Comparison of ENCODE assay signal across 16 cellular contexts in the genomic region with DNA sequence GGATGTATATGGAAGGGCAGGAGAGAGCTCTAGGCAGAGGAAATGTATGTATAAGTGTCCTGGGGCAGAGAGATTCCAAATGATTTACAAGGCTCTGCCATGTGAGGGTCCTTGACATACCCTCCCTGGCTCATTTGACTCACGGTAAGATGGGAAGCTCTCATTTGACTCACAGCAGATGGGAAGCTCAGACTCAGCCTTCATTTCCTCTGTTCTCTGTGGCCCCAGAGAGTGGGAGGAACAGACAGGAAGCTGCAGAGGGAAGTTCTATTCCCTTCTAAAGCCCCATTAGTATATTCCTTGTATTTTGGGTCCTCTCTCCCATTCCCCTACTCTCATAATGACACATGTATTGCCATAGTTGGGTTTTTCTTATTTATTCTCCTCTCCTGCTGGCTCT. TPM values are rescaled to one million over a fixed set of nuclear protein-coding genes. Genes with fewer than 3 reads are reported as not detected.
"Had no signal": no experiment of that assay in that cellular context is flagged by ENCODE, and none has a peak within 500 bp of the region (broad histone marks: within the 10 kb centered on the region; RNA-seq: fewer than 3 reads in every experiment).

No MANE protein-coding gene starts in this region.

- H3K27me3 ChIP-seq: gastrocnemius medialis, thyroid gland had no signal

- ATAC-seq: activated naive CD8-positive, alpha-beta T cell treated with anti-CD3 and anti-CD28 coated beads, Interleukin-2, amount 50 U/mL, for 24 hours; gastrocnemius medialis; naive thymus-derived CD8-positive, alpha-beta T cell; stimulated activated naive CD8-positive, alpha-beta T cell treated with anti-CD3 and anti-CD28 coated beads, Interleukin-15, Interleukin-2, amounts not matched to agents 100 U/mL and 50 U/mL, for 24 hours had no signal

- DNase-seq: activated CD4-positive, alpha-beta memory T cell treated with anti-CD3 and anti-CD28 coated beads, Interleukin-2, amount 10 ng/mL, durations not matched to agents 7 days and 5 days; activated CD4-positive, alpha-beta T cell treated with anti-CD3 and anti-CD28 coated beads for 48 hours; activated gamma-delta T cell; activated naive CD4-positive, alpha-beta T cell treated with anti-CD3 and anti-CD28 coated beads, Interleukin-2, amount 50 U/mL, for 16 hours; activated naive CD8-positive, alpha-beta T cell treated with anti-CD3 and anti-CD28 coated beads, Interleukin-2, amount 50 U/mL, for 24 hours; effector CD8-positive, alpha-beta T cell; gastrocnemius medialis; hippocampal formation; left ventricle myocardium inferior; mammary epithelial cell; naive thymus-derived CD8-positive, alpha-beta T cell; stimulated activated CD4-positive, alpha-beta T cell treated with anti-CD3 and anti-CD28 coated beads, Interleukin-4, amount 100 ng/mL, for 24 hours; stimulated activated naive CD8-positive, alpha-beta T cell treated with anti-CD3 and anti-CD28 coated beads, Interleukin-15, Interleukin-2, amounts not matched to agents 100 U/mL and 50 U/mL, for 24 hours; substantia nigra; T-helper 1 cell; thyroid gland had no signal

- H3K36me3 ChIP-seq: gastrocnemius medialis, left ventricle myocardium inferior, thyroid gland had no signal

- H3K9me3 ChIP-seq: gastrocnemius medialis, left ventricle myocardium inferior, thyroid gland had no signal

- H3K4me3 ChIP-seq: gastrocnemius medialis, left ventricle myocardium inferior, thyroid gland had no signal

- H3K27ac ChIP-seq: gastrocnemius medialis, left ventricle myocardium inferior, thyroid gland had no signal

- H3K4me1 ChIP-seq: gastrocnemius medialis, left ventricle myocardium inferior, thyroid gland had no signal

RNA-seq across cellular contexts. Expression of gene FOXD2, which starts 44.9 kb away (rescaled TPM):
- total RNA-seq: left ventricle myocardium inferior had no signal
